34 cellular contexts compared by ENCODE assay signal in genomic region chr1:153072806-153073726, GRCh38. TPM values are rescaled to one million over a fixed set of nuclear protein-coding genes. Genes with fewer than 3 reads are reported as not detected.
"Had no signal": no experiment of that assay in that cellular context is flagged by ENCODE, and none has a peak within 500 bp of the region (broad histone marks: within the 10 kb centered on the region; RNA-seq: fewer than 3 reads in every experiment).

No MANE protein-coding gene starts in this region.

- H2AFZ ChIP-seq: hepatocyte had no signal

- DNase-seq: colonic mucosa; effector CD8-positive, alpha-beta T cell; endodermal cell; foreskin keratinocyte; heart left ventricle; left cardiac atrium; left lung; mesenchymal stem cell; mucosa of descending colon; naive B cell; ovary; posterior cingulate gyrus; psoas muscle; right cardiac atrium; sigmoid colon; stimulated activated CD4-positive, alpha-beta T cell treated with anti-CD3 and anti-CD28 coated beads, Interleukin-4, amount 100 ng/mL, for 4 hours; stimulated activated naive CD8-positive, alpha-beta T cell treated with anti-CD3 and anti-CD28 coated beads, Interleukin-15, Interleukin-2, amounts not matched to agents 100 U/mL and 50 U/mL, for 24 hours; substantia nigra; upper lobe of left lung had no signal

- FAIRE-seq: urothelium cell line had no signal

- H3K27ac ChIP-seq: colonic mucosa, epithelial cell of prostate, esophagus muscularis mucosa, foreskin keratinocyte, gastroesophageal sphincter, heart left ventricle, hepatocyte, left lung, ovary, psoas muscle, sigmoid colon, thoracic aorta, tibial nerve, upper lobe of left lung had no signal

- H3K4me2 ChIP-seq: hepatocyte had no signal

- H3K4me3 ChIP-seq: colonic mucosa, esophagus muscularis mucosa, gastroesophageal sphincter, heart left ventricle, hepatocyte, left lung, mucosa of descending colon, ovary, psoas muscle, sigmoid colon, thoracic aorta, tibial nerve, upper lobe of left lung had no signal

- H3K4me1 ChIP-seq: colonic mucosa, esophagus muscularis mucosa, foreskin keratinocyte, gastroesophageal sphincter, heart left ventricle, left lung, psoas muscle, sigmoid colon, tibial nerve, upper lobe of left lung had no signal

- H3K9me3 ChIP-seq: colonic mucosa, esophagus muscularis mucosa, gastroesophageal sphincter, left lung, mucosa of descending colon, ovary, psoas muscle, sigmoid colon, thoracic aorta, tibial nerve, upper lobe of left lung had no signal

- H3K27me3 ChIP-seq: colonic mucosa, esophagus muscularis mucosa, foreskin keratinocyte, gastroesophageal sphincter, hepatocyte, left lung, ovary, sigmoid colon, tibial nerve, upper lobe of left lung had no signal

- H3K36me3 ChIP-seq: colonic mucosa, esophagus muscularis mucosa, gastroesophageal sphincter, heart left ventricle, left lung, ovary, sigmoid colon, thoracic aorta, tibial nerve, upper lobe of left lung had no signal

- H3K79me2 ChIP-seq: hepatocyte had no signal

RNA-seq across cellular contexts. Expression of gene SPRR2B, which starts 1.7 kb away (rescaled TPM):
- total RNA-seq: colonic mucosa; endodermal cell; esophagus muscularis mucosa; fibroblast of lung; gastroesophageal sphincter; heart left ventricle; hepatocyte; kidney epithelial cell; left cardiac atrium; left lung; lung microvascular endothelial cell; mesothelial cell of epicardium; mucosa of descending colon; natural killer cell treated with Interleukin-12 subunit alpha and Interleukin-12 subunit beta and Interleukin-15 and Interleukin-18, amount 100 ng/mL, for 72 hours; neural crest cell; psoas muscle; renal cortical epithelial cell; right cardiac atrium; sigmoid colon; skeletal muscle tissue; thoracic aorta; tibial nerve; upper lobe of left lung had no signal

RNA-seq across cellular contexts. Expression of gene SPRR2A, which starts 15.8 kb away (rescaled TPM):
- total RNA-seq: colonic mucosa; endodermal cell; fibroblast of lung; heart left ventricle; hepatocyte; left cardiac atrium; left lung; lung microvascular endothelial cell; mesothelial cell of epicardium; mucosa of descending colon; natural killer cell treated with Interleukin-12 subunit alpha and Interleukin-12 subunit beta and Interleukin-15 and Interleukin-18, amount 100 ng/mL, for 72 hours; neural crest cell; renal cortical epithelial cell; right cardiac atrium; sigmoid colon; skeletal muscle tissue; thoracic aorta; tibial nerve; upper lobe of left lung had no signal

RNA-seq across cellular contexts. Expression of gene SPRR2E, which starts 21.3 kb away (rescaled TPM):
- total RNA-seq: colonic mucosa; endodermal cell; esophagus muscularis mucosa; fibroblast of lung; heart left ventricle; hepatocyte; kidney epithelial cell; left cardiac atrium; left lung; lung microvascular endothelial cell; mucosa of descending colon; natural killer cell treated with Interleukin-12 subunit alpha and Interleukin-12 subunit beta and Interleukin-15 and Interleukin-18, amount 100 ng/mL, for 72 hours; neural crest cell; psoas muscle; renal cortical epithelial cell; right cardiac atrium; sigmoid colon; skeletal muscle tissue; thoracic aorta; tibial nerve; upper lobe of left lung had no signal

RNA-seq across cellular contexts. Expression of gene SPRR2D, which starts 32.1 kb away (rescaled TPM):
- total RNA-seq: colonic mucosa; fibroblast of lung; heart left ventricle; hepatocyte; left cardiac atrium; left lung; lung microvascular endothelial cell; mesothelial cell of epicardium; natural killer cell treated with Interleukin-12 subunit alpha and Interleukin-12 subunit beta and Interleukin-15 and Interleukin-18, amount 100 ng/mL, for 72 hours; neural crest cell; psoas muscle; renal cortical epithelial cell; right cardiac atrium; sigmoid colon; skeletal muscle tissue; thoracic aorta; tibial nerve had no signal

RNA-seq across cellular contexts. Expression of gene SPRR2F, which starts 40.2 kb away (rescaled TPM):
- total RNA-seq: colonic mucosa; endodermal cell; esophagus muscularis mucosa; fibroblast of lung; foreskin keratinocyte; kidney epithelial cell; left cardiac atrium; left lung; lung microvascular endothelial cell; mucosa of descending colon; natural killer cell treated with Interleukin-12 subunit alpha and Interleukin-12 subunit beta and Interleukin-15 and Interleukin-18, amount 100 ng/mL, for 72 hours; neural crest cell; psoas muscle; renal cortical epithelial cell; sigmoid colon; skeletal muscle tissue; thoracic aorta; tibial nerve; upper lobe of left lung had no signal
